8 cellular contexts compared by ENCODE assay signal in the genomic region with DNA sequence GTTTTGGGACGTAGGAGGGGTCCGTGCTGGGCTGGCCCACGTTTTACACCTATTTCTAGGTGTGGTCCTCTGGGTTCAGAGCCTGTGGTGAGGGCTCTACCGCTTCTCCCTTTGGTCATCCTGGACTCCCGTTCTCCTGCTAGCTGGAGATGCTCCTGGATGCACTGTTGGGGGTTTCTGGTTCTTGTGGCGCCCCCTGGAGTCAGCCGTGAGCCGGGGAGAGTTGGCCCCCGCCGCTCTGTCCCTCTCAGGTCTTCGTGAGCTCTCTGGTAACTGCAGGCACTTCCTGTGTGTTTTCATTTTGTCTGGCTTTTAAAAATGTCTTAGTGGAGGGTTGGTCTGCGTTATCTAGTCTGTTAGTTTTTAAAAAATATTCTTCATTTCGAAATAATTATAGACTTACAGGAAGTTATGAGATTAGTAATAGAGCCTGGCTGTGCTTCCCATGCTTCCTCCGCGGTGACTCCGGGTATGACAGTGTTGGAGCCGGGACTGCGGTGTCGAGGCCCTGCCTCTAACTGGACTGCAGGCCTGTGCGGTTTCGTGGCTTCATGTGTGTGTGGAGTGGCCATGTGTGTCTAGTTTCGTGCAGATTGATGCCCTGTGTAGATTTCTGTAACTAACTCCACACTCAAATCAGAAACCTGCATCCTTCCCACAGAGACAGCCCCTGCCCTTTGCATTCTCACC.
A peak's percentile ranks its signal among the peaks of the same experiment; 100 is the strongest.
DNase-seq lines count a peak whose midpoint lies in the region; ATAC-seq and TF ChIP-seq lines count a peak whose summit lies in the region.

No MANE protein-coding gene starts in this region.

- H3K4me1 ChIP-seq in OCI-LY7 (ENCODE audit: insufficient read depth, low read length, poor library complexity, severe bottlenecking) (peaks cover 51% of the 10 kb centered on the region), smooth muscle cell (ENCODE audit: low read depth) (no peaks in the 10 kb centered on the region)

- no peaks in the 10 kb centered on the region for H3K27me3 ChIP-seq in smooth muscle cell (ENCODE audit: low read depth)

- H3K27ac ChIP-seq in OCI-LY7 (ENCODE audit: low read depth, low read length, poor library complexity, severe bottlenecking) (no peak overlapping the region), smooth muscle cell (ENCODE audit: low read depth) (peak overlapping the region; percentile 31)

- H3K9me3 Mint-ChIP-seq in dendritic cell treated with granulocyte-macrophage colony-stimulating factor and Interleukin-4, amounts not matched to agents 40 ng/mL and 50 ng/mL, for 4 days = no peaks in the 10 kb centered on the region
- H3K9me3 Mint-ChIP-seq in glutamatergic neuron (ENCODE audit: unreplicated experiment) = peaks cover 7% of the 10 kb centered on the region

- POLR2A ChIA-PET in OCI-LY7 (lab: Charles Lee) = interaction anchor here (0.7 to 2.0 kb wide), 3 partner anchors 50 to 258 kb away, joined by 3 to 7 read pairs (median 3); no protein-coding TSS in a partner anchor

- CTCF ChIA-PET in OCI-LY7 (lab: Charles Lee; ENCODE audit: unreplicated experiment) = interaction anchor here (0.5 to 1.1 kb wide), 5 partner anchors 8 to 53 kb away, joined by 3 to 4 read pairs (median 3); no protein-coding TSS in a partner anchor

- H3K36me3 ChIP-seq in OCI-LY7 (ENCODE audit: insufficient read depth, low read length) = peaks cover 20% of the 10 kb centered on the region
- no peaks in the 10 kb centered on the region for H3K36me3 ChIP-seq in smooth muscle cell (ENCODE audit: low read depth)

- WGBS in smooth muscle cell (ENCODE audit: low lambda C conversion rate) = 59% methylated on average over 22 of the region's 22 CpGs

- H2AFZ ChIP-seq in OCI-LY7 (ENCODE audit: low read length) = no peak overlapping the region
- no peak overlapping the region for H2AFZ ChIP-seq in smooth muscle cell (ENCODE audit: low read depth)

- peak overlapping the region; percentile 34 for H3K27ac Mint-ChIP-seq in dendritic cell treated with granulocyte-macrophage colony-stimulating factor and Interleukin-4, amounts not matched to agents 40 ng/mL and 50 ng/mL, for 4 days
- no peak overlapping the region for H3K27ac Mint-ChIP-seq in glutamatergic neuron (ENCODE audit: unreplicated experiment)

- no peaks in the 10 kb centered on the region for H4K20me1 ChIP-seq in OCI-LY7 (ENCODE audit: insufficient read depth, low read length)
- no peaks in the 10 kb centered on the region for H4K20me1 ChIP-seq in smooth muscle cell (ENCODE audit: low read depth)

- no peaks in the 10 kb centered on the region for H3F3A ChIP-seq in smooth muscle cell (ENCODE audit: low read depth)

- TF ChIP-seq CTCF in OCI-LY7 (conservative IDR thresholded peaks at IDR 0.05; ENCODE audit: low read length) (peak; percentile 94), smooth muscle cell (IDR thresholded peaks at IDR 0.05; ENCODE audit: borderline replicate concordance, insufficient read depth, poor library complexity, severe bottlenecking) (peak; percentile 41), glutamatergic neuron (IDR thresholded peaks at IDR 0.05; ENCODE audit: partially characterized antibody, unreplicated experiment) (no peak)

- H3K4me2 ChIP-seq in OCI-LY7 (ENCODE audit: low read length) = peak overlapping the region; percentile 30
- no peak overlapping the region for H3K4me2 ChIP-seq in smooth muscle cell

- no peaks in the 10 kb centered on the region for H3K27me3 Mint-ChIP-seq in dendritic cell treated with granulocyte-macrophage colony-stimulating factor and Interleukin-4, amounts not matched to agents 40 ng/mL and 50 ng/mL, for 4 days
- peaks cover 6% of the 10 kb centered on the region for H3K27me3 Mint-ChIP-seq in glutamatergic neuron (ENCODE audit: unreplicated experiment)

- H3K9me2 ChIP-seq in OCI-LY7 (ENCODE audit: insufficient read depth, low read length) = no peaks in the 10 kb centered on the region

- H3K4me3 ChIP-seq in OCI-LY7 (ENCODE audit: low read depth, low read length, poor library complexity, severe bottlenecking) (no peak overlapping the region), smooth muscle cell (no peak overlapping the region)

- ATAC-seq in HG03439 (IDR thresholded peaks at IDR 0.05; ENCODE audit: unreplicated experiment) = no peak

- H3K4me3 Mint-ChIP-seq in dendritic cell treated with granulocyte-macrophage colony-stimulating factor and Interleukin-4, amounts not matched to agents 40 ng/mL and 50 ng/mL, for 4 days = no peak overlapping the region
- no peak overlapping the region for H3K4me3 Mint-ChIP-seq in glutamatergic neuron (ENCODE audit: unreplicated experiment)

- intact Hi-C loops in OCI-LY7 (cut with micrococcal nuclease; ENCODE audit: unreplicated experiment) = loop anchor here (1.0 to 5.0 kb wide), 3 partner anchors 28 to 200 kb away; no protein-coding TSS in a partner anchor
- intact Hi-C loops in dendritic cell treated with granulocyte-macrophage colony-stimulating factor and Interleukin-4, amounts not matched to agents 40 ng/mL and 50 ng/mL, for 4 days (cut with micrococcal nuclease) = no loop called here

- H3K79me2 ChIP-seq in OCI-LY7 (ENCODE audit: insufficient read depth, low read depth, low read length) (no peaks in the 10 kb centered on the region), smooth muscle cell (ENCODE audit: low read depth) (no peaks in the 10 kb centered on the region)

- H3K4me1 Mint-ChIP-seq in dendritic cell treated with granulocyte-macrophage colony-stimulating factor and Interleukin-4, amounts not matched to agents 40 ng/mL and 50 ng/mL, for 4 days (ENCODE audit: low read depth) = peaks cover 19% of the 10 kb centered on the region
- H3K4me1 Mint-ChIP-seq in glutamatergic neuron (ENCODE audit: low read depth, unreplicated experiment) = peaks cover 10% of the 10 kb centered on the region

- DNase-seq in GM04504 (ENCODE audit: low read depth) = peak; percentile 26
- DNase-seq in OCI-LY7 (ENCODE audit: low spot score) = peak; percentile 66
- peak; percentile 22 for DNase-seq in smooth muscle cell (lab: John Stamatoyannopoulos, UW; ENCODE audit: unreplicated experiment)
- DNase-seq in glutamatergic neuron = no peak
- no peak for DNase-seq in RKO (ENCODE audit: low spot score)
- DNase-seq in nucleus accumbens (lab: John Stamatoyannopoulos, UW) = no peak

- no peaks in the 10 kb centered on the region for H3K9me3 ChIP-seq in OCI-LY7 (ENCODE audit: low read length)
- no peaks in the 10 kb centered on the region for H3K9me3 ChIP-seq in smooth muscle cell (replicated peaks; ENCODE audit: low read depth)

- peaks cover 80% of the 10 kb centered on the region for H3K36me3 Mint-ChIP-seq in dendritic cell treated with granulocyte-macrophage colony-stimulating factor and Interleukin-4, amounts not matched to agents 40 ng/mL and 50 ng/mL, for 4 days (ENCODE audit: low read depth)
- peaks cover 4% of the 10 kb centered on the region for H3K36me3 Mint-ChIP-seq in glutamatergic neuron (ENCODE audit: unreplicated experiment)

- BruUV-seq in OCI-LY7 (replicated peaks; lab: Mats Ljungman, UMichigan) = no TSS peak

- H3K9ac ChIP-seq in smooth muscle cell (ENCODE audit: low read depth) = no peak overlapping the region

Comparison
In these comparisons a context has a peak if more than half of its experiments do, and no peak if none do; other contexts are left out.
1. DNase-seq: peak in GM04504 (single experiment), OCI-LY7 (single experiment) and smooth muscle cell (single experiment); none in glutamatergic neuron (single experiment), RKO (single experiment) and nucleus accumbens (0 of 56).